8 cellular contexts compared by ENCODE assay signal in genomic region chr7:88184848-88185304, GRCh38. TPM values are rescaled to one million over a fixed set of nuclear protein-coding genes. Genes with fewer than 3 reads are reported as not detected.
DNase-seq lines count a peak whose midpoint lies in the region; ATAC-seq, FAIRE-seq and TF ChIP-seq lines count a peak whose summit lies in the region.

No MANE protein-coding gene starts in this region.

- H3K4me3 ChIP-seq in HUES64 (ENCODE audit: low read length) = no peak overlapping the region
- H3K4me3 ChIP-seq in GM12878 = no peak overlapping the region
- no peak overlapping the region for H3K4me3 ChIP-seq in vagina

- no peaks in the 10 kb centered on the region for H3K79me2 ChIP-seq in GM12878 (ENCODE audit: control insufficient read depth, insufficient read depth, low read length)

- H3K27me3 ChIP-seq in HUES64 (ENCODE audit: insufficient read depth, low read length) (no peaks in the 10 kb centered on the region), GM12878 (replicated peaks in 1 of 2; ENCODE audit: control insufficient read depth in 2 of 2, insufficient read depth in 2 of 2, low read length in 1 of 2) (no peaks in the 10 kb centered on the region), vagina (no peaks in the 10 kb centered on the region)

- peak in 1 of 2 experiments; percentile 39; a peak in 1 of 4 replicates for TF ChIP-seq EP300 in GM12878 (IDR thresholded peaks at IDR 0.05; ENCODE audit: borderline replicate concordance in 1 of 2, control insufficient read depth in 1 of 2, low read depth in 2 of 2, low read length in 2 of 2)

- SMC1A ChIA-PET in GM12878 (lab: Charles Lee; ENCODE audit: uncharacterized antibody, unreplicated experiment) = interaction anchor here (0.9 to 4.4 kb wide), 11 partner anchors 10 to 258 kb away, joined by 3 to 19 read pairs (median 10); no protein-coding TSS in a partner anchor

- no peaks in the 10 kb centered on the region for H3K36me3 ChIP-seq in HUES64 (ENCODE audit: insufficient read depth, low read length)
- no peaks in the 10 kb centered on the region; a peak in 1 of 4 replicates for H3K36me3 ChIP-seq in GM12878 (ENCODE audit: control insufficient read depth in 2 of 2, insufficient read depth in 2 of 2, low read length in 1 of 2)
- no peaks in the 10 kb centered on the region for H3K36me3 ChIP-seq in vagina

- POLR2A ChIA-PET in GM12878 (lab: Charles Lee) = interaction anchor here (1.2 to 3.1 kb wide), 5 partner anchors 23 to 53 kb away, joined by 3 to 15 read pairs (median 10); no protein-coding TSS in a partner anchor

- FAIRE-seq in GM12878 (lab: Jason Lieb, UNC) (peak; percentile 57), urothelium cell line (lab: Jason Lieb, UNC) (peak; percentile 62)

- TF ChIP-seq CTCF in GM12878 (IDR thresholded peaks at IDR 0.05 in 2 of 3, conservative IDR thresholded peaks at IDR 0.05 in 1 of 3; ENCODE audit: control insufficient read depth in 2 of 3, extremely low read depth in 1 of 3, insufficient read depth in 1 of 3, low read depth in 3 of 3, low read length in 3 of 3) (no peak), vagina (IDR thresholded peaks at IDR 0.05) (no peak)

- H3K9me3 ChIP-seq in HUES64 (ENCODE audit: insufficient read depth, low read depth, low read length) = no peaks in the 10 kb centered on the region
- no peaks in the 10 kb centered on the region for H3K9me3 ChIP-seq in GM12878 (replicated peaks; ENCODE audit: control insufficient read depth, insufficient read depth, low read length)
- H3K9me3 ChIP-seq in vagina = no peaks in the 10 kb centered on the region

- WGBS in HUES64 = 85% methylated on average over 5 of the region's 5 CpGs
- 2% methylated on average over 5 of the region's 5 CpGs for WGBS in GM12878 (ENCODE audit: insufficient coverage, insufficient replicate concordance, low lambda C conversion rate, missing lambda C conversion rate)

- peak overlapping the region; percentile 1; the same call in 1 of the 2 replicates for H3K27ac ChIP-seq in HUES64 (ENCODE audit: low read depth, low read length)
- H3K27ac ChIP-seq in GM12878 (ENCODE audit: control insufficient read depth, insufficient read depth) = peak overlapping the region; percentile 47
- no peak overlapping the region for H3K27ac ChIP-seq in vagina

- peak; percentile 13 for DNase-seq in stimulated activated CD4-positive, alpha-beta T cell treated with anti-CD3 and anti-CD28 coated beads, Interleukin-4, amount 100 ng/mL, for 24 hours
- no peak for DNase-seq in stimulated activated CD4-positive, alpha-beta T cell treated with anti-CD3 and anti-CD28 coated beads, Interleukin-2, amount 100 ng/mL, for 48 hours
- DNase-seq in GM12878 (ENCODE audit: low read depth, low spot score) (peak; percentile 58), urothelium cell line (ENCODE audit: low spot score) (peak; percentile 78), vagina (ENCODE audit: extremely low spot score in 2 of 2) (no peak)

- H3K4me1 ChIP-seq in HUES64 (ENCODE audit: insufficient read depth, low read length) = peaks cover 14% of the 10 kb centered on the region
- peaks cover 5% of the 10 kb centered on the region; the same call in 1 of the 2 replicates for H3K4me1 ChIP-seq in GM12878 (ENCODE audit: control insufficient read depth, insufficient read depth, low read length)
- no peaks in the 10 kb centered on the region for H3K4me1 ChIP-seq in vagina

- H3K9ac ChIP-seq in HUES64 (ENCODE audit: low read depth, low read length) = no peak overlapping the region
- no peak overlapping the region for H3K9ac ChIP-seq in GM12878 (ENCODE audit: control insufficient read depth, insufficient read depth, low read length)

- ATAC-seq in GM12878 = peak; percentile 98
- ATAC-seq in HG03457 (IDR thresholded peaks at IDR 0.05; ENCODE audit: unreplicated experiment) = no peak
- no peak for ATAC-seq in GM18861 (IDR thresholded peaks at IDR 0.05; ENCODE audit: unreplicated experiment)

- no peak for TF ChIP-seq POLR2A in GM12878 (IDR thresholded peaks at IDR 0.05; ENCODE audit: low read depth, low read length)
- no peak for TF ChIP-seq POLR2A in vagina (IDR thresholded peaks at IDR 0.05)

- in situ Hi-C loops in GM12878 (cut with MboI) = no loop called here

- intact Hi-C loops in GM12878 (cut with micrococcal nuclease; ENCODE audit: unreplicated experiment) (no loop called here), vagina (cut with DNase I) (no loop called here)

- no peak overlapping the region; the same call in 1 of the 2 replicates for H2AFZ ChIP-seq in GM12878 (ENCODE audit: control insufficient read depth, low read depth, low read length)

- 0 out of 2 replicates have a peak overlapping the region, but pooled peaks have one; percentile 23 for H3K4me2 ChIP-seq in GM12878 (ENCODE audit: control insufficient read depth, insufficient read depth)

- RAD21 ChIA-PET in GM12878 (lab: Charles Lee; ENCODE audit: unreplicated experiment) = interaction anchor here (1.2 to 3.1 kb wide), 8 partner anchors 15 to 50 kb away, joined by 3 to 25 read pairs (median 4); no protein-coding TSS in a partner anchor

- no peak for TF ChIP-seq RAD21 in GM12878 (IDR thresholded peaks at IDR 0.05; ENCODE audit: insufficient read depth, low read depth, low read length)

- no peaks in the 10 kb centered on the region for H4K20me1 ChIP-seq in GM12878 (ENCODE audit: control insufficient read depth, insufficient read depth)

- BruUV-seq in GM12878 (replicated peaks; lab: Mats Ljungman, UMichigan) = no TSS peak

- CTCF ChIA-PET in GM12878 (lab: Yijun Ruan, JAX) = interaction anchor here (0.9 to 4.2 kb wide), 13 partner anchors 9 to 298 kb away, joined by 3 to 21 read pairs (median 4); no protein-coding TSS in a partner anchor

TF ChIP-seq in GM12878, 131 proteins besides CTCF, POLR2A, EP300 and RAD21 (continues in another document):
- TF ChIP-seq MEF2B (IDR thresholded peaks at IDR 0.05; ENCODE audit: partially characterized antibody, poor library complexity, severe bottlenecking) (peak; percentile 41), POU2F2 (IDR thresholded peaks at IDR 0.05; ENCODE audit: borderline replicate concordance, low read depth, low read length) (no peak), IKZF1 (conservative IDR thresholded peaks at IDR 0.05) (peak; percentile 54), YY1 (IDR thresholded peaks at IDR 0.05; ENCODE audit: low read depth, low read length) (0 out of 2 replicates have a peak, but pooled peaks have one; percentile 17), BHLHE40 (IDR thresholded peaks at IDR 0.05; ENCODE audit: borderline replicate concordance in 1 of 2, low read depth in 2 of 2, low read length in 1 of 2) (peak in 1 of 2 experiments; percentile 38; a peak in 1 of 4 replicates), DPF2 (IDR thresholded peaks at IDR 0.05) (peak; percentile 55)
- TF ChIP-seq, protein P1, sequence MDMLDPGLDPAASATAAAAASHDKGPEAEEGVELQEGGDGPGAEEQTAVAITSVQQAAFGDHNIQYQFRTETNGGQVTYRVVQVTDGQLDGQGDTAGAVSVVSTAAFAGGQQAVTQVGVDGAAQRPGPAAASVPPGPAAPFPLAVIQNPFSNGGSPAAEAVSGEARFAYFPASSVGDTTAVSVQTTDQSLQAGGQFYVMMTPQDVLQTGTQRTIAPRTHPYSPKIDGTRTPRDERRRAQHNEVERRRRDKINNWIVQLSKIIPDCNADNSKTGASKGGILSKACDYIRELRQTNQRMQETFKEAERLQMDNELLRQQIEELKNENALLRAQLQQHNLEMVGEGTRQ (IDR thresholded peaks at IDR 0.05; ENCODE audit: borderline replicate concordance, low read depth, low read length) = no peak
- TF ChIP-seq, protein P2, sequence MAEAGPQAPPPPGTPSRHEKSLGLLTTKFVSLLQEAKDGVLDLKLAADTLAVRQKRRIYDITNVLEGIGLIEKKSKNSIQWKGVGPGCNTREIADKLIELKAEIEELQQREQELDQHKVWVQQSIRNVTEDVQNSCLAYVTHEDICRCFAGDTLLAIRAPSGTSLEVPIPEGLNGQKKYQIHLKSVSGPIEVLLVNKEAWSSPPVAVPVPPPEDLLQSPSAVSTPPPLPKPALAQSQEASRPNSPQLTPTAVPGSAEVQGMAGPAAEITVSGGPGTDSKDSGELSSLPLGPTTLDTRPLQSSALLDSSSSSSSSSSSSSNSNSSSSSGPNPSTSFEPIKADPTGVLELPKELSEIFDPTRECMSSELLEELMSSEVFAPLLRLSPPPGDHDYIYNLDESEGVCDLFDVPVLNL (IDR thresholded peaks at IDR 0.05; ENCODE audit: low read depth, low read length) = no peak
- TF ChIP-seq, protein P3, sequence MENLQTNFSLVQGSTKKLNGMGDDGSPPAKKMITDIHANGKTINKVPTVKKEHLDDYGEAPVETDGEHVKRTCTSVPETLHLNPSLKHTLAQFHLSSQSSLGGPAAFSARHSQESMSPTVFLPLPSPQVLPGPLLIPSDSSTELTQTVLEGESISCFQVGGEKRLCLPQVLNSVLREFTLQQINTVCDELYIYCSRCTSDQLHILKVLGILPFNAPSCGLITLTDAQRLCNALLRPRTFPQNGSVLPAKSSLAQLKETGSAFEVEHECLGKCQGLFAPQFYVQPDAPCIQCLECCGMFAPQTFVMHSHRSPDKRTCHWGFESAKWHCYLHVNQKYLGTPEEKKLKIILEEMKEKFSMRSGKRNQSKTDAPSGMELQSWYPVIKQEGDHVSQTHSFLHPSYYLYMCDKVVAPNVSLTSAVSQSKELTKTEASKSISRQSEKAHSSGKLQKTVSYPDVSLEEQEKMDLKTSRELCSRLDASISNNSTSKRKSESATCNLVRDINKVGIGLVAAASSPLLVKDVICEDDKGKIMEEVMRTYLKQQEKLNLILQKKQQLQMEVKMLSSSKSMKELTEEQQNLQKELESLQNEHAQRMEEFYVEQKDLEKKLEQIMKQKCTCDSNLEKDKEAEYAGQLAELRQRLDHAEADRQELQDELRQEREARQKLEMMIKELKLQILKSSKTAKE (IDR thresholded peaks at IDR 0.05; ENCODE audit: low read depth, poor library complexity, severe bottlenecking) = peak; percentile 66

RNA-seq across cellular contexts. Expression of gene SRI, which starts 35.0 kb away (rescaled TPM):
- polyA plus RNA-seq in HUES64 (2013, experiment 1 of 2) = 114 TPM
- polyA plus RNA-seq in HUES64 (2013, experiment 2 of 2) = 134 TPM
- 183 and 195 TPM in 2 replicates for total RNA-seq in GM12878 (2013; cell fraction: nucleolus; rRNA removed)
- 94.7 and 139 TPM in 2 replicates for total RNA-seq in GM12878 (2014; rRNA removed)
- total RNA-seq in GM12878 (2014; rRNA removed; fragmentation: Illumina TruSeq; extraction: Trizol) = 200 and 229 TPM in 2 replicates
- 190 and 203 TPM in 2 replicates for total RNA-seq in GM12878 (2021)
- 109 TPM for polyA plus RNA-seq in GM12878 (2011; ENCODE audit: low read depth)
- polyA plus RNA-seq in GM12878 (2011; rRNA removed) = 588 and 745 TPM in 2 replicates
- 297 and 342 TPM in 2 replicates for polyA plus RNA-seq in GM12878 (2011; cell fraction: cytosol; rRNA removed)
- polyA plus RNA-seq in GM12878 (2011; cell fraction: nucleus; rRNA removed) = 282 and 382 TPM in 2 replicates
- polyA plus RNA-seq in GM12878 (2012) = 162 and 251 TPM in 2 replicates
- polyA plus RNA-seq in GM12878 (2014; fragmentation: Illumina TruSeq; extraction: Trizol) = 240 and 288 TPM in 2 replicates
- polyA plus RNA-seq in GM12878 (2014; fragmentation: Nextera tagmentation; extraction: Ambion mirVana) = 100 to 1,000 TPM; 174 to 259 TPM
- polyA plus RNA-seq in GM12878 (2014; rRNA removed) = 225 and 243 TPM in 2 replicates
- 100 to 1,000 TPM; 490 to 511 TPM for polyA plus RNA-seq in GM12878 (2016; fragmentation: Nextera tagmentation; extraction: Ambion mirVana)
- 167 and 240 TPM in 2 replicates for polyA minus RNA-seq in GM12878 (2011; rRNA and poly(A)+ RNA removed)
- polyA minus RNA-seq in GM12878 (2011; cell fraction: cytosol; rRNA and poly(A)+ RNA removed) = 93.7 and 113 TPM in 2 replicates
- 99.6 and 160 TPM in 2 replicates for polyA minus RNA-seq in GM12878 (2011; cell fraction: nucleus; rRNA and poly(A)+ RNA removed)
- 53.0 TPM for total RNA-seq in vagina

Comparison
In these comparisons a context has a peak if more than half of its experiments do, and no peak if none do; other contexts are left out.
1. DNase-seq: peak in stimulated activated CD4-positive, alpha-beta T cell treated with anti-CD3 and anti-CD28 coated beads, Interleukin-4, amount 100 ng/mL, for 24 hours (single experiment), GM12878 (single experiment) and urothelium cell line (single experiment); none in stimulated activated CD4-positive, alpha-beta T cell treated with anti-CD3 and anti-CD28 coated beads, Interleukin-2, amount 100 ng/mL, for 48 hours (0 of 2) and vagina (0 of 2).